14 cellular contexts compared by ENCODE assay signal in genomic region chr6:7697432-7697819, GRCh38. TPM values are rescaled to one million over a fixed set of nuclear protein-coding genes. Genes with fewer than 3 reads are reported as not detected.
DNase-seq lines count a peak whose midpoint lies in the region; ATAC-seq and TF ChIP-seq lines count a peak whose summit lies in the region.
"Had no signal": no experiment of that assay in that cellular context is flagged by ENCODE, and none has a peak within 500 bp of the region (broad histone marks: within the 10 kb centered on the region; RNA-seq: fewer than 3 reads in every experiment).

No MANE protein-coding gene starts in this region.

- H3K4me2 ChIP-seq in PC-3 (ENCODE audit: low read length) (peak overlapping the region; percentile 74), neuronal stem cell (ENCODE audit: insufficient read depth, low read length, poor library complexity, severe bottlenecking) (no peak overlapping the region)

- H3K4ac ChIP-seq in neuronal stem cell (ENCODE audit: low read length): no peak overlapping the region

- peaks cover 8% of the 10 kb centered on the region for H3F3A ChIP-seq in PC-3 (ENCODE audit: low read length, unreplicated experiment)

- H2BK5ac ChIP-seq in neuronal stem cell (ENCODE audit: low read length): no peak overlapping the region

- H4K20me1 ChIP-seq in PC-3 (ENCODE audit: low read length): no peaks in the 10 kb centered on the region

- H2BK120ac ChIP-seq in neuronal stem cell (ENCODE audit: low read depth, low read length): no peak overlapping the region

- H3K36me3 ChIP-seq in PC-3 (ENCODE audit: low read depth, low read length): no peaks in the 10 kb centered on the region
- no peaks in the 10 kb centered on the region for H3K36me3 ChIP-seq in spleen
- no peaks in the 10 kb centered on the region for H3K36me3 ChIP-seq in neuronal stem cell (replicated peaks in 1 of 2; ENCODE audit: control insufficient read depth in 2 of 2, insufficient read depth in 2 of 2, low read length in 2 of 2)
- H3K36me3 ChIP-seq: vagina had no signal

- no peak overlapping the region for H3K18ac ChIP-seq in neuronal stem cell (ENCODE audit: low read length)

- peaks cover 9% of the 10 kb centered on the region for H3K27me3 Mint-ChIP-seq in activated CD4-positive, alpha-beta memory T cell treated with anti-CD3 and anti-CD28 coated beads for 36 hours
- peaks cover 9% of the 10 kb centered on the region for H3K27me3 Mint-ChIP-seq in activated CD4-positive, alpha-beta memory T cell treated with anti-CD3 and anti-CD28 coated beads, Interleukin-2, amount 10 ng/mL, durations not matched to agents 7 days and 5 days
- peaks cover 3% of the 10 kb centered on the region for H3K27me3 Mint-ChIP-seq in endothelial cell (ENCODE audit: unreplicated experiment)

- no peaks in the 10 kb centered on the region for H3K79me2 ChIP-seq in PC-3 (ENCODE audit: low read length)

- peaks cover 6% of the 10 kb centered on the region for H3K4me1 Mint-ChIP-seq in activated CD4-positive, alpha-beta memory T cell treated with anti-CD3 and anti-CD28 coated beads for 36 hours (ENCODE audit: low read depth)
- H3K4me1 Mint-ChIP-seq in activated CD4-positive, alpha-beta memory T cell treated with anti-CD3 and anti-CD28 coated beads, Interleukin-2, amount 10 ng/mL, durations not matched to agents 7 days and 5 days: peaks cover 2% of the 10 kb centered on the region
- peaks cover 20% of the 10 kb centered on the region for H3K4me1 Mint-ChIP-seq in endothelial cell (ENCODE audit: unreplicated experiment)

- peak overlapping the region; percentile 45 for H2AFZ ChIP-seq in PC-3 (ENCODE audit: low read length)
- H2AFZ ChIP-seq in neuronal stem cell (ENCODE audit: low read length): no peak overlapping the region

- no peak for TF ChIP-seq POLR2A in spleen (IDR thresholded peaks at IDR 0.05)

- TF ChIP-seq CTCF in PC-3 (conservative IDR thresholded peaks at IDR 0.05; ENCODE audit: low read depth, low read length) (no peak), endothelial cell (IDR thresholded peaks at IDR 0.05; ENCODE audit: unreplicated experiment) (no peak), spleen (IDR thresholded peaks at IDR 0.05 in 8 of 11, conservative IDR thresholded peaks at IDR 0.05 in 3 of 11) (no peak)

- CTCF ChIA-PET in activated CD4-positive, alpha-beta memory T cell treated with anti-CD3 and anti-CD28 coated beads for 36 hours (lab: Charles Lee): no interaction called here
- CTCF ChIA-PET in activated CD4-positive, alpha-beta memory T cell treated with anti-CD3 and anti-CD28 coated beads, Interleukin-2, amount 10 ng/mL, durations not matched to agents 7 days and 5 days (lab: Charles Lee): no interaction called here
- CTCF ChIA-PET in PC-3 (lab: Charles Lee): no interaction called here

- peak overlapping the region; percentile 54 for H3K27ac Mint-ChIP-seq in activated CD4-positive, alpha-beta memory T cell treated with anti-CD3 and anti-CD28 coated beads for 36 hours
- no peak overlapping the region for H3K27ac Mint-ChIP-seq in activated CD4-positive, alpha-beta memory T cell treated with anti-CD3 and anti-CD28 coated beads, Interleukin-2, amount 10 ng/mL, durations not matched to agents 7 days and 5 days
- H3K27ac Mint-ChIP-seq in endothelial cell (ENCODE audit: unreplicated experiment): peak overlapping the region; percentile 12

- no peaks in the 10 kb centered on the region for H3K27me3 ChIP-seq in PC-3 (ENCODE audit: low read length)
- peaks cover 0 to 6% (median 0%) of the 10 kb centered on the region in 7 donors for H3K27me3 ChIP-seq in spleen (replicated peaks in 1 of 7)
- H3K27me3 ChIP-seq in neuronal stem cell (ENCODE audit: control insufficient read depth in 3 of 3, insufficient read depth in 3 of 3, low read depth in 1 of 3, low read length in 3 of 3): peaks cover 0 to 2% (median 0%) of the 10 kb centered on the region in 3 experiments
- H3K27me3 ChIP-seq: vagina had no signal

- intact Hi-C loops in activated CD4-positive, alpha-beta memory T cell treated with anti-CD3 and anti-CD28 coated beads for 36 hours (cut with micrococcal nuclease): no loop called here
- intact Hi-C loops in PC-3 (cut with micrococcal nuclease): loop anchor here (5.0 kb wide), 1 partner anchor 55 kb away; no protein-coding TSS in a partner anchor
- intact Hi-C loops in spleen (cut with DNase I; ENCODE audit: low total_unique reads): no loop called here

- H4K8ac ChIP-seq in neuronal stem cell (ENCODE audit: low read depth, low read length): no peak overlapping the region

- no peak overlapping the region for H2AK5ac ChIP-seq in neuronal stem cell (ENCODE audit: low read depth, low read length)

- H3K79me1 ChIP-seq in neuronal stem cell (ENCODE audit: low read depth, low read length): no peaks in the 10 kb centered on the region

- H4K91ac ChIP-seq in neuronal stem cell (ENCODE audit: low read depth, low read length, poor library complexity): no peak overlapping the region

- H3K36me3 Mint-ChIP-seq in activated CD4-positive, alpha-beta memory T cell treated with anti-CD3 and anti-CD28 coated beads for 36 hours: no peaks in the 10 kb centered on the region
- H3K36me3 Mint-ChIP-seq in activated CD4-positive, alpha-beta memory T cell treated with anti-CD3 and anti-CD28 coated beads, Interleukin-2, amount 10 ng/mL, durations not matched to agents 7 days and 5 days (ENCODE audit: low read depth): no peaks in the 10 kb centered on the region
- no peaks in the 10 kb centered on the region for H3K36me3 Mint-ChIP-seq in endothelial cell (ENCODE audit: low read depth, unreplicated experiment)

- peaks cover 22% of the 10 kb centered on the region for H3K4me1 ChIP-seq in PC-3 (ENCODE audit: insufficient read depth, low read length)
- H3K4me1 ChIP-seq in spleen: peaks cover 0 to 12% (median 3%) of the 10 kb centered on the region in 6 donors
- no peaks in the 10 kb centered on the region for H3K4me1 ChIP-seq in neuronal stem cell (ENCODE audit: control insufficient read depth in 2 of 2, insufficient read depth in 1 of 2, low read depth in 1 of 2, low read length in 2 of 2)
- H3K4me1 ChIP-seq: vagina had no signal

- no peaks in the 10 kb centered on the region for H3K9me3 Mint-ChIP-seq in activated CD4-positive, alpha-beta memory T cell treated with anti-CD3 and anti-CD28 coated beads for 36 hours
- H3K9me3 Mint-ChIP-seq in activated CD4-positive, alpha-beta memory T cell treated with anti-CD3 and anti-CD28 coated beads, Interleukin-2, amount 10 ng/mL, durations not matched to agents 7 days and 5 days: no peaks in the 10 kb centered on the region
- no peaks in the 10 kb centered on the region for H3K9me3 Mint-ChIP-seq in endothelial cell (ENCODE audit: unreplicated experiment)

- no peak overlapping the region for H2BK12ac ChIP-seq in neuronal stem cell (ENCODE audit: low read length)

- POLR2A ChIA-PET in activated CD4-positive, alpha-beta memory T cell treated with anti-CD3 and anti-CD28 coated beads for 36 hours (lab: Charles Lee): no interaction called here
- POLR2A ChIA-PET in activated CD4-positive, alpha-beta memory T cell treated with anti-CD3 and anti-CD28 coated beads, Interleukin-2, amount 10 ng/mL, durations not matched to agents 7 days and 5 days (lab: Charles Lee): no interaction called here
- POLR2A ChIA-PET in PC-3 (lab: Charles Lee; ENCODE audit: unreplicated experiment): no interaction called here

- no peak overlapping the region for H3K4me3 Mint-ChIP-seq in activated CD4-positive, alpha-beta memory T cell treated with anti-CD3 and anti-CD28 coated beads for 36 hours
- H3K4me3 Mint-ChIP-seq in activated CD4-positive, alpha-beta memory T cell treated with anti-CD3 and anti-CD28 coated beads, Interleukin-2, amount 10 ng/mL, durations not matched to agents 7 days and 5 days: no peak overlapping the region
- no peak overlapping the region for H3K4me3 Mint-ChIP-seq in endothelial cell (ENCODE audit: unreplicated experiment)

- H3K9me3 ChIP-seq in PC-3 (ENCODE audit: low read length) (no peaks in the 10 kb centered on the region), spleen (no peaks in the 10 kb centered on the region), neuronal stem cell (replicated peaks in 1 of 2; ENCODE audit: control insufficient read depth in 2 of 2, insufficient read depth in 1 of 2, low read depth in 1 of 2, low read length in 2 of 2) (no peaks in the 10 kb centered on the region)
- H3K9me3 ChIP-seq: vagina had no signal

- no peaks in the 10 kb centered on the region for H3K9me2 ChIP-seq in PC-3 (replicated peaks; ENCODE audit: low read length)

- BruUV-seq in PC-3 (replicated peaks; lab: Mats Ljungman, UMichigan): no TSS peak

- H3K27ac ChIP-seq in PC-3 (ENCODE audit: low read length) (peak overlapping the region; percentile 94), spleen (peak overlapping the region in 7 of 8 donors; percentile 61 to 88 (median 77)), neuronal stem cell (replicated peaks; ENCODE audit: low read length) (no peak overlapping the region)
- H3K27ac ChIP-seq: vagina had no signal

- DNase-seq in activated CD4-positive, alpha-beta memory T cell treated with anti-CD3 and anti-CD28 coated beads for 36 hours: no peak
- DNase-seq in activated CD4-positive, alpha-beta memory T cell treated with anti-CD3 and anti-CD28 coated beads, Interleukin-2, amount 10 ng/mL, durations not matched to agents 7 days and 5 days: no peak
- DNase-seq in PC-3 (peak; percentile 54), endothelial cell (ENCODE audit: low spot score) (no peak), spleen (no peak), KG1 (lab: John Stamatoyannopoulos, UW) (no peak), neuronal stem cell (ENCODE audit: low spot score) (no peak)
- DNase-seq: activated T-cell treated with anti-CD3 and anti-CD28 coated beads for 4 hours, DMS153, NCI-H1694, NCI-H748 treated with DMSO at 0.1 percent for 48 hours, Right ventricle myocardium superior had no signal

- H3K4me3 ChIP-seq in PC-3 (ENCODE audit: low read length) (peak overlapping the region; percentile 45), spleen (peak overlapping the region in 1 of 8 donors; percentile 50), neuronal stem cell (ENCODE audit: low read length in 2 of 2) (no peak overlapping the region)
- H3K4me3 ChIP-seq: vagina had no signal

- no peak overlapping the region for H2BK15ac ChIP-seq in neuronal stem cell (ENCODE audit: low read length)

- H3K14ac ChIP-seq in neuronal stem cell (ENCODE audit: low read length): no peak overlapping the region

- ATAC-seq in PC-3 (peak; percentile 57), HG03175 (IDR thresholded peaks at IDR 0.05; ENCODE audit: unreplicated experiment) (no peak)

- WGBS in spleen, 5 donors: 58 to 68% (median 64%) methylated on average over 4 of the region's 4 CpGs
- no CpG with 5 or more reads among the region's 4 CpGs for WGBS in neuronal stem cell (ENCODE audit: extremely low coverage in 2 of 2, insufficient read length in 2 of 2, insufficient replicate concordance in 1 of 2), 2 donors

- no peak overlapping the region for H3K23ac ChIP-seq in neuronal stem cell (ENCODE audit: low read depth, low read length, poor library complexity)

- peak overlapping the region; percentile 70 for H3K9ac ChIP-seq in PC-3 (ENCODE audit: low read length)
- H3K9ac ChIP-seq in neuronal stem cell (ENCODE audit: low read depth, low read length, poor library complexity): no peak overlapping the region

RNA-seq across cellular contexts. Expression of gene BMP6, which starts 28.5 kb away (rescaled TPM):
- total RNA-seq in activated CD4-positive, alpha-beta memory T cell treated with anti-CD3 and anti-CD28 coated beads for 36 hours: under 1 TPM; 0.40 to 0.46 TPM
- total RNA-seq in activated CD4-positive, alpha-beta memory T cell treated with anti-CD3 and anti-CD28 coated beads, Interleukin-2, amount 10 ng/mL, durations not matched to agents 7 days and 5 days: not detected
- total RNA-seq in PC-3 (2014; rRNA removed) (0.15 and 1.3 TPM in 2 replicates), endothelial cell (ENCODE audit: unreplicated experiment) (0.97 TPM), spleen (1 to 10 TPM; 2.5 to 6.9 (median 5.9) TPM)
- under 1 TPM; 0.58 to 0.80 (median 0.65) TPM for polyA plus RNA-seq in spleen
- 0.59 TPM for polyA plus RNA-seq in neuronal stem cell (2013, experiment 1 of 2)
- polyA plus RNA-seq in neuronal stem cell (2013, experiment 2 of 2): 0.66 TPM
